Comparison of ENCODE assay signal across 23 cellular contexts in the genomic region with DNA sequence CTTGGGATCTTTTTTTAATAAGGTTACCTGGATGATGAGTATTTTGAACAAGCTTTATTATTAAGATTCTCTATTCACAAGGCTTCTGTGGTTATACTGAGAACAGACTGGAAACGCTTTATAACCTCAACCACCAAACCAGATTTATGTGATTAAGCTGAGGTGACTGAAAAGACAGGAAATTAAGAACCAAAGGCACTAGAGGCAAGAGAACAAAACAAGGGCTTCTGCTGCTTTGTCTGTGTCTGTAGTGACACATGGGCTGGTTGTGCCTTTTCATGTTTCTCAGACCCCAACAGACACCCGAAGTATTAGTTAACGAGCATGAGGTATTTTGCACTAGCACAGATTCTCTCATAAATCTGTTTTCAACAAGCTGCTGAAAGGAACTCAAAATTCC.
DNase-seq lines count a peak whose midpoint lies in the region; ATAC-seq and TF ChIP-seq lines count a peak whose summit lies in the region.
"Had no signal": no experiment of that assay in that cellular context is flagged by ENCODE, and none has a peak within 500 bp of the region (broad histone marks: within the 10 kb centered on the region; RNA-seq: fewer than 3 reads in every experiment).

No MANE protein-coding gene starts in this region.

- no peaks in the 10 kb centered on the region for H4K20me1 ChIP-seq in smooth muscle cell (ENCODE audit: low read depth)
- H4K20me1 ChIP-seq: BLaER1 treated with 17β-estradiol and CSF1 and Interleukin-3, amounts not matched to agents 10 nM and 100 nM had no signal

- no peak overlapping the region for H3K4me2 ChIP-seq in smooth muscle cell

- CTCF ChIA-PET in activated CD4-positive, alpha-beta T cell treated with anti-CD3 and anti-CD28 coated beads for 36 hours (lab: Charles Lee), result interaction anchor here (1.1 to 1.8 kb wide), 2 partner anchors 9 to 183 kb away, joined by 3 to 5 read pairs; no protein-coding TSS in a partner anchor
- CTCF ChIA-PET in T-cell (lab: Charles Lee), result no interaction called here

- H3K4me3 ChIP-seq in smooth muscle cell (no peak overlapping the region), H7 (ENCODE audit: insufficient read depth, low read depth, low read length) (no peak overlapping the region)
- H3K4me3 ChIP-seq: BLaER1 treated with 17β-estradiol and CSF1 and Interleukin-3, amounts not matched to agents 10 nM and 100 nM; psoas muscle; suprapubic skin; vagina had no signal

- no peak for DNase-seq in activated CD4-positive, alpha-beta T cell treated with anti-CD3 and anti-CD28 coated beads for 36 hours
- no peak for DNase-seq in activated CD4-positive, alpha-beta T cell treated with anti-CD3 and anti-CD28 coated beads, Interleukin-2, amount 50 U/mL, for 4 hours
- DNase-seq in T-cell (no peak), globus pallidus (ENCODE audit: low spot score) (peak; percentile 46), smooth muscle cell (lab: John Stamatoyannopoulos, UW; ENCODE audit: unreplicated experiment) (no peak), H7 (no peak), A172 (ENCODE audit: low spot score) (no peak)
- DNase-seq: 8988T; activated CD4-positive, CD25-positive, alpha-beta regulatory T cell treated with anti-CD3 and anti-CD28 coated beads, Interleukin-2, amount 50 U/mL, for 72 hours; activated CD8-positive, alpha-beta memory T cell treated with anti-CD3 and anti-CD28 coated beads, Interleukin-2, amount 50 U/mL, for 4 hours; activated gamma-delta T cell; Calu3; HCEC 1CT; mammary epithelial cell; naive B cell; NCI-H1417 treated with DMSO at 0.1 percent for 48 hours; NCI-H69; psoas muscle had no signal

- H3K4me1 Mint-ChIP-seq in activated CD4-positive, alpha-beta T cell treated with anti-CD3 and anti-CD28 coated beads for 36 hours, result peaks cover 9% of the 10 kb centered on the region
- H3K4me1 Mint-ChIP-seq in T-cell, result peaks cover 5 to 9% (median 9%) of the 10 kb centered on the region in 3 donors
- H3K4me1 Mint-ChIP-seq: naive B cell had no signal

- intact Hi-C loops in activated CD4-positive, alpha-beta T cell treated with anti-CD3 and anti-CD28 coated beads for 36 hours (cut with DNase I, micrococcal nuclease), result loop anchor here (10.0 kb wide), 2 partner anchors 58 to 178 kb away; no protein-coding TSS in a partner anchor

- no peaks in the 10 kb centered on the region for H3K9me3 ChIP-seq in smooth muscle cell (replicated peaks; ENCODE audit: low read depth)
- H3K9me3 ChIP-seq: psoas muscle, suprapubic skin, vagina had no signal

- peak; percentile 44 for ATAC-seq in activated CD4-positive, alpha-beta T cell treated with anti-CD3 and anti-CD28 coated beads for 36 hours
- ATAC-seq in T-cell (replicated peaks in 1 of 4), result peak in 3 of 4 experiments; percentile 35 to 62 (median 54)
- no peak for ATAC-seq in GM21825 (IDR thresholded peaks at IDR 0.05; ENCODE audit: unreplicated experiment)
- ATAC-seq: psoas muscle had no signal

- H3K4me3 Mint-ChIP-seq in activated CD4-positive, alpha-beta T cell treated with anti-CD3 and anti-CD28 coated beads for 36 hours, result no peak overlapping the region
- no peak overlapping the region for H3K4me3 Mint-ChIP-seq in T-cell
- H3K4me3 Mint-ChIP-seq: naive B cell had no signal

- H3K9me3 Mint-ChIP-seq in activated CD4-positive, alpha-beta T cell treated with anti-CD3 and anti-CD28 coated beads for 36 hours (ENCODE audit: low read depth), result no peaks in the 10 kb centered on the region
- H3K9me3 Mint-ChIP-seq in T-cell, result no peaks in the 10 kb centered on the region
- H3K9me3 Mint-ChIP-seq: naive B cell had no signal

- H3K27ac ChIP-seq in smooth muscle cell (ENCODE audit: low read depth), result no peak overlapping the region
- H3K27ac ChIP-seq: BLaER1 treated with 17β-estradiol and CSF1 and Interleukin-3, amounts not matched to agents 10 nM and 100 nM; epithelial cell of prostate; psoas muscle; suprapubic skin; vagina had no signal

- H3K79me2 ChIP-seq in smooth muscle cell (ENCODE audit: low read depth), result no peaks in the 10 kb centered on the region

- 21% methylated on average over 3 of the region's 3 CpGs for WGBS in smooth muscle cell (ENCODE audit: low lambda C conversion rate)

- no peaks in the 10 kb centered on the region for H3F3A ChIP-seq in smooth muscle cell (ENCODE audit: low read depth)

- H3K27me3 Mint-ChIP-seq in activated CD4-positive, alpha-beta T cell treated with anti-CD3 and anti-CD28 coated beads for 36 hours, result peaks cover 5% of the 10 kb centered on the region
- peaks cover 0 to 7% of the 10 kb centered on the region in 2 donors for H3K27me3 Mint-ChIP-seq in T-cell
- H3K27me3 Mint-ChIP-seq: naive B cell had no signal

- TF ChIP-seq CTCF in smooth muscle cell (IDR thresholded peaks at IDR 0.05; ENCODE audit: borderline replicate concordance, insufficient read depth, poor library complexity, severe bottlenecking), result no peak

- POLR2A ChIA-PET in activated CD4-positive, alpha-beta T cell treated with anti-CD3 and anti-CD28 coated beads for 36 hours (lab: Charles Lee), result no interaction called here
- POLR2A ChIA-PET in T-cell (lab: Charles Lee), result no interaction called here

- H3K27me3 ChIP-seq in smooth muscle cell (ENCODE audit: low read depth), result peaks cover 9% of the 10 kb centered on the region
- H3K27me3 ChIP-seq in H7 (ENCODE audit: control insufficient read depth, insufficient read depth, low read length), result no peaks in the 10 kb centered on the region
- H3K27me3 ChIP-seq: BLaER1 treated with 17β-estradiol and CSF1 and Interleukin-3, amounts not matched to agents 10 nM and 100 nM; suprapubic skin; vagina had no signal

- H3K36me3 ChIP-seq in smooth muscle cell (ENCODE audit: low read depth), result no peaks in the 10 kb centered on the region
- no peaks in the 10 kb centered on the region; the same call in 1 of the 2 replicates for H3K36me3 ChIP-seq in H7 (replicated peaks; ENCODE audit: control insufficient read depth, insufficient read depth, low read length)

- H3K9ac ChIP-seq in smooth muscle cell (ENCODE audit: low read depth), result no peak overlapping the region
- H3K9ac ChIP-seq: BLaER1 treated with 17β-estradiol and CSF1 and Interleukin-3, amounts not matched to agents 10 nM and 100 nM had no signal

- H3K36me3 Mint-ChIP-seq in activated CD4-positive, alpha-beta T cell treated with anti-CD3 and anti-CD28 coated beads for 36 hours (ENCODE audit: low read depth), result no peaks in the 10 kb centered on the region
- no peaks in the 10 kb centered on the region for H3K36me3 Mint-ChIP-seq in T-cell

- H2AFZ ChIP-seq in smooth muscle cell (ENCODE audit: low read depth), result peak overlapping the region; percentile 33

- no peak overlapping the region for H3K27ac Mint-ChIP-seq in activated CD4-positive, alpha-beta T cell treated with anti-CD3 and anti-CD28 coated beads for 36 hours
- no peak overlapping the region for H3K27ac Mint-ChIP-seq in T-cell

- peaks cover 14% of the 10 kb centered on the region for H3K4me1 ChIP-seq in smooth muscle cell (ENCODE audit: low read depth)
- H3K4me1 ChIP-seq: psoas muscle, vagina had no signal
